In the genomic region with DNA sequence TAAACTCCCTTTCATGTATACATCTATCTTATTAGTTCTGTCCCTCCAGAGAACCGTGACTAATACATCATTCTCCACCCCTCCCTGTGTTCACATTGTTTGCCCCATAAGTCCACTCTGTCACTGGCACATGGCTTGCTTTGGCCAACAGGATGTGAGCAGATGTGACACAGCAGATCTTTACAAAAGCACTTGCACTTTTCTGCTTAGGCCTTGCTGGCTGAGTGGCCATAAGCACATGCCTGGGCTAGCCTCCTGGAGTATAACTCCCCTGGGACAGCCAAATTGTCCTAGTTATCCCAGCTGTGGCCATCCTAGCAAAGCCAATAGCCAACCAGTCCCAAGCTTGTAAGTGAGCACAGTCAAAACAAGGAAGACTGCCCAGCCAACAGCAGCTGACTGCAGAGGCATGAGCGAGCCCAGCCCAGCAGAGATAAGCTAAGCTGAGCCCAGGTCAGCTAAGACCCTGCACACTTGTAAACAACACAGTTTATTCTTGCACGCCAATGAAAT, we compare ENCODE assay signal across 11 cellular contexts. TPM values are rescaled to one million over a fixed set of nuclear protein-coding genes. Genes with fewer than 3 reads are reported as not detected.
A peak's percentile ranks its signal among the peaks of the same experiment; 100 is the strongest.
DNase-seq lines count a peak whose midpoint lies in the region; ATAC-seq and TF ChIP-seq lines count a peak whose summit lies in the region.
"Had no signal": no experiment of that assay in that cellular context is flagged by ENCODE, and none has a peak within 500 bp of the region (broad histone marks: within the 10 kb centered on the region; RNA-seq: fewer than 3 reads in every experiment).

No MANE protein-coding gene starts in this region.

- H3K27ac ChIP-seq in HEK293 (ENCODE audit: extremely low read depth, low read depth, low read length) (peak overlapping the region; percentile 10; the same call in 1 of the 2 replicates), PC-9 (no peak overlapping the region), body of pancreas (no peak overlapping the region)
- H3K27ac ChIP-seq: parathyroid adenoma had no signal

- DNase-seq in DMS53 treated with DMSO at 0.1 percent for 48 hours (lab: John Stamatoyannopoulos, UW; ENCODE audit: unreplicated experiment) (peak; percentile 9), PC-9 (peak; percentile 18 to 71), left cardiac atrium (peak; percentile 21), NCI-H146 (lab: John Stamatoyannopoulos, UW) (no peak), body of pancreas (no peak)
- DNase-seq in NK-92 treated with Interleukin-12 subunit alpha and Interleukin-12 subunit beta, amount 100 ng/mL, for 24 hours (lab: John Stamatoyannopoulos, UW) = no peak
- DNase-seq in activated T-cell treated with anti-CD3 and anti-CD28 coated beads, Interleukin-2, amount 50 U/mL, for 1 hour = no peak
- DNase-seq: DND-41, NCI-H2227 treated with DMSO at 0.1 percent for 48 hours had no signal

- H2AFZ ChIP-seq in PC-9 = no peak overlapping the region
- H2AFZ ChIP-seq: parathyroid adenoma had no signal

- H4K20me1 ChIP-seq in PC-9 (ENCODE audit: insufficient read depth) = no peaks in the 10 kb centered on the region

- H3K36me3 ChIP-seq in HEK293 (ENCODE audit: control insufficient read depth in 2 of 2, insufficient read depth in 1 of 2, low read length in 2 of 2) (no peaks in the 10 kb centered on the region), PC-9 (ENCODE audit: low read depth) (no peaks in the 10 kb centered on the region), body of pancreas (replicated peaks in 1 of 2; ENCODE audit: insufficient read depth in 1 of 2, low read depth in 2 of 2) (no peaks in the 10 kb centered on the region)

- WGBS in body of pancreas, 2 donors = 69 to 72% methylated on average over 3 of the region's 3 CpGs

- no peaks in the 10 kb centered on the region for H3K9me3 ChIP-seq in HEK293 (ENCODE audit: control insufficient read depth, insufficient read depth, low read depth, low read length)
- no peaks in the 10 kb centered on the region; the same call in 1 of the 2 replicates for H3K9me3 ChIP-seq in PC-9 (ENCODE audit: insufficient read depth, low read depth)
- no peaks in the 10 kb centered on the region for H3K9me3 ChIP-seq in body of pancreas

- no peak overlapping the region for H3K4me2 ChIP-seq in PC-9

- POLR2A ChIA-PET in HEK293 (lab: Yijun Ruan, JAX) = interaction anchor here (0.6 kb wide), 1 partner anchor 268 kb away, joined by 3 read pairs; no protein-coding TSS in a partner anchor
- POLR2A ChIA-PET in PC-9 (lab: Charles Lee; ENCODE audit: unreplicated experiment) = no interaction called here

- CTCF ChIA-PET in HEK293 (lab: Yijun Ruan, JAX) (interaction anchor here (0.7 to 1.4 kb wide), 2 partner anchors 23 to 95 kb away, joined by 4 to 5 read pairs; no protein-coding TSS in a partner anchor), PC-9 (lab: Charles Lee) (no interaction called here)

- no peak for TF ChIP-seq POLR2A in body of pancreas (IDR thresholded peaks at IDR 0.05)

- no peaks in the 10 kb centered on the region for H3K9me2 ChIP-seq in PC-9 (ENCODE audit: insufficient read depth)

- no peaks in the 10 kb centered on the region for H3K27me3 ChIP-seq in PC-9 (ENCODE audit: insufficient read depth, low read depth)
- H3K27me3 ChIP-seq in body of pancreas = no peaks in the 10 kb centered on the region

- no peaks in the 10 kb centered on the region for H3K79me2 ChIP-seq in PC-9 (ENCODE audit: low read depth)
- H3K79me2 ChIP-seq: parathyroid adenoma had no signal

- H3K4me3 ChIP-seq in HEK293 (ENCODE audit: low read depth, low read length) = no peak overlapping the region
- no peak overlapping the region for H3K4me3 ChIP-seq in PC-9
- no peak overlapping the region for H3K4me3 ChIP-seq in body of pancreas

- peak; percentile 81 to 85 for ATAC-seq in left cardiac atrium
- ATAC-seq in body of pancreas = no peak

- H3F3A ChIP-seq in PC-9 (ENCODE audit: insufficient read depth, low read depth) = no peaks in the 10 kb centered on the region

- intact Hi-C loops in PC-9 (cut with micrococcal nuclease; ENCODE audit: unreplicated experiment) = no loop called here
- intact Hi-C loops in left cardiac atrium (cut with DNase I) = no loop called here
- intact Hi-C loops in body of pancreas (cut with DNase I) = no loop called here

- no peak for TF ChIP-seq CTCF in HEK293 (tag by site-specific recombination; IDR thresholded peaks at IDR 0.05)
- TF ChIP-seq CTCF in PC-9 (conservative IDR thresholded peaks at IDR 0.05) = no peak
- no peak for TF ChIP-seq CTCF in body of pancreas (IDR thresholded peaks at IDR 0.05)

- H3K4me1 ChIP-seq in HEK293 (ENCODE audit: control insufficient read depth, insufficient read depth, low read length) (no peaks in the 10 kb centered on the region), PC-9 (replicated peaks; ENCODE audit: insufficient read depth) (peaks cover 5% of the 10 kb centered on the region; the same call in 1 of the 2 replicates), body of pancreas (no peaks in the 10 kb centered on the region)
- H3K4me1 ChIP-seq: parathyroid adenoma had no signal

- BruUV-seq in PC-9 (replicated peaks; lab: Mats Ljungman, UMichigan) = no TSS peak

TF ChIP-seq in HEK293, 187 proteins besides CTCF, POLR2A, EP300 and RAD21 (continues in another document):
- TF ChIP-seq, protein P1, sequence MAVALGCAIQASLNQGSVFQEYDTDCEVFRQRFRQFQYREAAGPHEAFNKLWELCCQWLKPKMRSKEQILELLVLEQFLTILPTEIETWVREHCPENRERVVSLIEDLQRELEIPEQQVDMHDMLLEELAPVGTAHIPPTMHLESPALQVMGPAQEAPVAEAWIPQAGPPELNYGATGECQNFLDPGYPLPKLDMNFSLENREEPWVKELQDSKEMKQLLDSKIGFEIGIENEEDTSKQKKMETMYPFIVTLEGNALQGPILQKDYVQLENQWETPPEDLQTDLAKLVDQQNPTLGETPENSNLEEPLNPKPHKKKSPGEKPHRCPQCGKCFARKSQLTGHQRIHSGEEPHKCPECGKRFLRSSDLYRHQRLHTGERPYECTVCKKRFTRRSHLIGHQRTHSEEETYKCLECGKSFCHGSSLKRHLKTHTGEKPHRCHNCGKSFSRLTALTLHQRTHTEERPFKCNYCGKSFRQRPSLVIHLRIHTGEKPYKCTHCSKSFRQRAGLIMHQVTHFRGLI (tag by site-specific recombination; IDR thresholded peaks at IDR 0.05) = peak; percentile 89
- TF ChIP-seq ZBTB20 (tag by site-specific recombination; IDR thresholded peaks at IDR 0.05) (peak; percentile 47; the same call in 1 of the 2 replicates), FEZF1 (tag by site-specific recombination; IDR thresholded peaks at IDR 0.05) (0 out of 2 replicates have a peak, but pooled peaks have one; percentile 20), TRIM28 (IDR thresholded peaks at IDR 0.05; ENCODE audit: borderline replicate concordance, low read length) (peak; percentile 80; the same call in 1 of the 2 replicates), ZNF341 (tag by site-specific recombination; IDR thresholded peaks at IDR 0.05; ENCODE audit: low read depth) (peak; percentile 73)
- TF ChIP-seq, protein P2, sequence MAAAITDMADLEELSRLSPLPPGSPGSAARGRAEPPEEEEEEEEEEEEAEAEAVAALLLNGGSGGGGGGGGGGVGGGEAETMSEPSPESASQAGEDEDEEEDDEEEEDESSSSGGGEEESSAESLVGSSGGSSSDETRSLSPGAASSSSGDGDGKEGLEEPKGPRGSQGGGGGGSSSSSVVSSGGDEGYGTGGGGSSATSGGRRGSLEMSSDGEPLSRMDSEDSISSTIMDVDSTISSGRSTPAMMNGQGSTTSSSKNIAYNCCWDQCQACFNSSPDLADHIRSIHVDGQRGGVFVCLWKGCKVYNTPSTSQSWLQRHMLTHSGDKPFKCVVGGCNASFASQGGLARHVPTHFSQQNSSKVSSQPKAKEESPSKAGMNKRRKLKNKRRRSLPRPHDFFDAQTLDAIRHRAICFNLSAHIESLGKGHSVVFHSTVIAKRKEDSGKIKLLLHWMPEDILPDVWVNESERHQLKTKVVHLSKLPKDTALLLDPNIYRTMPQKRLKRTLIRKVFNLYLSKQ (tag by site-specific recombination; IDR thresholded peaks at IDR 0.05; ENCODE audit: borderline replicate concordance) = no peak
- TF ChIP-seq, protein P3, sequence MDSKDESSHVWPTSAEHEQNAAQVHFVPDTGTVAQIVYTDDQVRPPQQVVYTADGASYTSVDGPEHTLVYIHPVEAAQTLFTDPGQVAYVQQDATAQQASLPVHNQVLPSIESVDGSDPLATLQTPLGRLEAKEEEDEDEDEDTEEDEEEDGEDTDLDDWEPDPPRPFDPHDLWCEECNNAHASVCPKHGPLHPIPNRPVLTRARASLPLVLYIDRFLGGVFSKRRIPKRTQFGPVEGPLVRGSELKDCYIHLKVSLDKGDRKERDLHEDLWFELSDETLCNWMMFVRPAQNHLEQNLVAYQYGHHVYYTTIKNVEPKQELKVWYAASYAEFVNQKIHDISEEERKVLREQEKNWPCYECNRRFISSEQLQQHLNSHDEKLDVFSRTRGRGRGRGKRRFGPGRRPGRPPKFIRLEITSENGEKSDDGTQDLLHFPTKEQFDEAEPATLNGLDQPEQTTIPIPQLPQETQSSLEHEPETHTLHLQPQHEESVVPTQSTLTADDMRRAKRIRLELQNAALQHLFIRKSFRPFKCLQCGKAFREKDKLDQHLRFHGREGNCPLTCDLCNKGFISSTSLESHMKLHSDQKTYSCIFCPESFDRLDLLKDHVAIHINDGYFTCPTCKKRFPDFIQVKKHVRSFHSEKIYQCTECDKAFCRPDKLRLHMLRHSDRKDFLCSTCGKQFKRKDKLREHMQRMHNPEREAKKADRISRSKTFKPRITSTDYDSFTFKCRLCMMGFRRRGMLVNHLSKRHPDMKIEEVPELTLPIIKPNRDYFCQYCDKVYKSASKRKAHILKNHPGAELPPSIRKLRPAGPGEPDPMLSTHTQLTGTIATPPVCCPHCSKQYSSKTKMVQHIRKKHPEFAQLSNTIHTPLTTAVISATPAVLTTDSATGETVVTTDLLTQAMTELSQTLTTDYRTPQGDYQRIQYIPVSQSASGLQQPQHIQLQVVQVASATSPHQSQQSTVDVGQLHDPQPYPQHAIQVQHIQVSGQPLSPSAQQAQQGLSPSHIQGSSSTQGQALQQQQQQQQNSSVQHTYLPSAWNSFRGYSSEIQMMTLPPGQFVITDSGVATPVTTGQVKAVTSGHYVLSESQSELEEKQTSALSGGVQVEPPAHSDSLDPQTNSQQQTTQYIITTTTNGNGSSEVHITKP (tag by site-specific recombination; IDR thresholded peaks at IDR 0.05) = peak; percentile 81

RNA-seq across cellular contexts. Expression of a gene that starts 9.7 kb away (rescaled TPM):
- 206 and 211 TPM in 2 replicates for total RNA-seq in PC-9 (2021)
- 10 to 100 TPM; 47.9 to 48.3 TPM for total RNA-seq in left cardiac atrium
- total RNA-seq in body of pancreas = 10 to 100 TPM; 23.6 to 30.7 TPM

Comparison
In these comparisons a context has a peak if more than half of its experiments do, and no peak if none do; other contexts are left out.
1. DNase-seq: peak in DMS53 treated with DMSO at 0.1 percent for 48 hours (single experiment), PC-9 (2 of 2) and left cardiac atrium (single experiment); none in NCI-H146 (single experiment), NK-92 treated with Interleukin-12 subunit alpha and Interleukin-12 subunit beta, amount 100 ng/mL, for 24 hours (single experiment), body of pancreas (0 of 4) and activated T-cell treated with anti-CD3 and anti-CD28 coated beads, Interleukin-2, amount 50 U/mL, for 1 hour (single experiment).